1 cellular context compared by ENCODE assay signal in the genomic region with DNA sequence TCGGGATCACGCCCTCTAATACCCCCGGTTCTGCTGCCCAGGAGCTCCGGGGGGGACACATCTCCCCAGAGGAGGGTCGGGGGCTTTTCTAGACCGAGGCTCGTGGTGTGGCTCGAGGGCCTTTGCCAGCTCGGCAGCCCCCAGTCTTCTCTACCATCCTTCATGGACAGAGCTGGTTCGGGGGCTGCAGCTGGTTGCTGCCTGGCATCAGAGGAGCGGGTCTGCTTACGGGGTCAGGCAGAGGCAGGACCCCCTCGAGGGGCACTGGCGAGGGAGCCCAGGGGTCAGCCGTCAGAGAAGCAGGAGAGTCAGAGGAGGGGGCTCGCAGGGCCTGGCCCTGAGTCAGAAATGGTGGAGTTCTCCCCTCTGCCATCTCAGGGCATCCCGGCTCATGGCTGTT.
TF ChIP-seq lines count a peak whose summit lies in the region.

No MANE protein-coding gene starts in this region.

TF ChIP-seq in IMR-90, 13 proteins besides CTCF, POLR2A, EP300 and RAD21 (continued from another document):
- TF ChIP-seq RCOR1 (IDR thresholded peaks at IDR 0.05; ENCODE audit: insufficient replicate concordance, low read length) (no peak), NFE2L2 (IDR thresholded peaks at IDR 0.05; ENCODE audit: low read depth, low read length) (no peak), MAZ (IDR thresholded peaks at IDR 0.05; ENCODE audit: borderline replicate concordance, low read depth, low read length) (no peak), FOS (IDR thresholded peaks at IDR 0.05; ENCODE audit: low read depth, low read length) (no peak), BHLHE40 (IDR thresholded peaks at IDR 0.05; ENCODE audit: low read depth, low read length) (no peak), CEBPB (IDR thresholded peaks at IDR 0.05; ENCODE audit: low read depth, low read length) (no peak)
- TF ChIP-seq, protein P1, sequence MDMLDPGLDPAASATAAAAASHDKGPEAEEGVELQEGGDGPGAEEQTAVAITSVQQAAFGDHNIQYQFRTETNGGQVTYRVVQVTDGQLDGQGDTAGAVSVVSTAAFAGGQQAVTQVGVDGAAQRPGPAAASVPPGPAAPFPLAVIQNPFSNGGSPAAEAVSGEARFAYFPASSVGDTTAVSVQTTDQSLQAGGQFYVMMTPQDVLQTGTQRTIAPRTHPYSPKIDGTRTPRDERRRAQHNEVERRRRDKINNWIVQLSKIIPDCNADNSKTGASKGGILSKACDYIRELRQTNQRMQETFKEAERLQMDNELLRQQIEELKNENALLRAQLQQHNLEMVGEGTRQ (IDR thresholded peaks at IDR 0.05; ENCODE audit: low read depth, low read length) = no peak
